Comparison of ENCODE assay signal across 9 cellular contexts in genomic region chr3:71875461-71875947, GRCh38.
DNase-seq lines count a peak whose midpoint lies in the region; ATAC-seq and TF ChIP-seq lines count a peak whose summit lies in the region.
"Had no signal": no experiment of that assay in that cellular context is flagged by ENCODE, and none has a peak within 500 bp of the region (broad histone marks: within the 10 kb centered on the region; RNA-seq: fewer than 3 reads in every experiment).

No MANE protein-coding gene starts in this region.

- no peaks in the 10 kb centered on the region for H3K4me1 ChIP-seq in testis

- no peaks in the 10 kb centered on the region for H3K36me3 ChIP-seq in testis (ENCODE audit: low read depth, missing control alignments)

- WGBS in testis, 2 donors, result 36 to 54% methylated on average over 4 of the region's 4 CpGs

- intact Hi-C loops in testis (cut with DNase I; ENCODE audit: low total_unique reads), result loop anchor here (5.0 kb wide), 1 partner anchor 947 kb away; no protein-coding TSS in a partner anchor

- peak; percentile 96 for ATAC-seq in GM21723 (IDR thresholded peaks at IDR 0.05; ENCODE audit: unreplicated experiment)

- H3K4me3 ChIP-seq in foreskin fibroblast (ENCODE audit: low read depth in 1 of 2, low read length in 2 of 2) (no peak overlapping the region), testis (no peak overlapping the region)
- H3K4me3 ChIP-seq: skin epidermis had no signal

- TF ChIP-seq POLR2A in testis (IDR thresholded peaks at IDR 0.05), result no peak

- H3K27me3 ChIP-seq in testis, result no peaks in the 10 kb centered on the region

- H3K27ac ChIP-seq in testis, result no peak overlapping the region
- H3K27ac ChIP-seq: skin epidermis had no signal

- peak; percentile 95 for TF ChIP-seq CTCF in foreskin fibroblast (IDR thresholded peaks at IDR 0.05; ENCODE audit: low read depth, low read length)
- peak; percentile 51 to 81 (median 59) for TF ChIP-seq CTCF in testis (IDR thresholded peaks at IDR 0.05)

- peak; percentile 97 for DNase-seq in ELF-1 (ENCODE audit: low read depth, low spot score)
- peak; percentile 20 for DNase-seq in HuH-7.5 (ENCODE audit: low spot score)
- peak; percentile 75 for DNase-seq in RPMI8226
- DNase-seq in activated effector memory CD4-positive, alpha-beta T cell treated with anti-CD3 and anti-CD28 coated beads, Interleukin-2, amount 50 U/mL, for 16 hours, result peak; percentile 91
- DNase-seq in foreskin fibroblast, result peak; percentile 60 to 88
- DNase-seq in occipital lobe (lab: John Stamatoyannopoulos, UW), result peak; percentile 59
- DNase-seq in testis, result peak; percentile 84

- no peaks in the 10 kb centered on the region for H3K9me3 ChIP-seq in testis

Comparison
In these comparisons a context has a peak if more than half of its experiments do, and no peak if none do; other contexts are left out.
1. DNase-seq: peak in every context shown above with its lines; median percentile 97 in ELF-1; 91 in activated effector memory CD4-positive, alpha-beta T cell treated with anti-CD3 and anti-CD28 coated beads, Interleukin-2, amount 50 U/mL, for 16 hours; 84 in testis; 75 in RPMI8226; 74 in foreskin fibroblast; 59 in occipital lobe; 20 in HuH-7.5.